Comparison of ENCODE assay signal across 8 cellular contexts in genomic region chr1:202998836-202999750, GRCh38. TPM values are rescaled to one million over a fixed set of nuclear protein-coding genes. Genes with fewer than 3 reads are reported as not detected.
DNase-seq lines count a peak whose midpoint lies in the region; ATAC-seq and TF ChIP-seq lines count a peak whose summit lies in the region.

No MANE protein-coding gene starts in this region.

- peak; percentile 66 for DNase-seq in activated gamma-delta T cell treated with Interleukin-2 at 50 U/mL for 16 hours
- DNase-seq in activated gamma-delta T cell (lab: John Stamatoyannopoulos, UW): no peak
- DNase-seq in NCI-H2107 (lab: John Stamatoyannopoulos, UW): peak; percentile 31
- peak; percentile 53 for DNase-seq in WTC11 (ENCODE audit: low spot score)
- peak; percentile 62 for DNase-seq in central memory CD4-positive, alpha-beta T cell
- DNase-seq in lung microvascular endothelial cell (ENCODE audit: low read depth in 2 of 2): peak; percentile 59 to 71
- peak; percentile 26 to 43 for DNase-seq in stimulated activated CD8-positive, alpha-beta memory T cell treated with anti-CD3 and anti-CD28 coated beads, Interleukin-4, amount 100 ng/mL, for 1 hour (ENCODE audit: low read depth in 2 of 2, low spot score in 1 of 2)

- H3K36me3 Mint-ChIP-seq in WTC11: no peaks in the 10 kb centered on the region

- peak; percentile 55 for ATAC-seq in WTC11
- ATAC-seq in HG03045 (IDR thresholded peaks at IDR 0.05; ENCODE audit: unreplicated experiment): no peak

- TF ChIP-seq CTCF in WTC11 (IDR thresholded peaks at IDR 0.05): no peak; the same call in 1 of the 2 replicates

- H3K27ac Mint-ChIP-seq in WTC11: peak overlapping the region; percentile 64

- POLR2A ChIA-PET in WTC11 (lab: Charles Lee): interaction anchor here (1.3 kb wide), 1 partner anchor 113 kb away, joined by 3 read pairs; no protein-coding TSS in a partner anchor

- H3K4me1 Mint-ChIP-seq in WTC11: peaks cover 20% of the 10 kb centered on the region

- H3K9me3 Mint-ChIP-seq in WTC11: peaks cover 3% of the 10 kb centered on the region; the same call in 1 of the 2 replicates

- H3K4me3 Mint-ChIP-seq in WTC11: peak overlapping the region; percentile 30

- CTCF ChIA-PET in WTC11 (lab: Charles Lee): interaction anchor here (0.6 to 1.9 kb wide), 13 partner anchors 7 to 339 kb away, joined by 3 to 8 read pairs (median 4); partner anchors contain the start of gene PPFIA4

- H3K27me3 Mint-ChIP-seq in WTC11 (ENCODE audit: low read depth): peaks cover 7% of the 10 kb centered on the region; the same call in 1 of the 2 replicates

TF ChIP-seq in WTC11, 78 proteins besides CTCF, POLR2A, EP300 and RAD21:
- TF ChIP-seq ZBTB43 (CRISPR knock-in tag; IDR thresholded peaks at IDR 0.05) (no peak), ATF6 (CRISPR knock-in tag; IDR thresholded peaks at IDR 0.05) (no peak), ZNF138 (CRISPR knock-in tag; conservative IDR thresholded peaks at IDR 0.05) (no peak), RORB (CRISPR knock-in tag; IDR thresholded peaks at IDR 0.05) (no peak), JUN (CRISPR knock-in tag; IDR thresholded peaks at IDR 0.05) (no peak), GABPB1 (CRISPR knock-in tag; IDR thresholded peaks at IDR 0.05) (no peak), ZMAT4 (CRISPR knock-in tag; IDR thresholded peaks at IDR 0.05) (no peak), ELF4 (CRISPR knock-in tag; IDR thresholded peaks at IDR 0.05; ENCODE audit: low read depth) (no peak), ERG (CRISPR knock-in tag; IDR thresholded peaks at IDR 0.05) (no peak), CDX4 (CRISPR knock-in tag; IDR thresholded peaks at IDR 0.05; ENCODE audit: borderline replicate concordance) (no peak), CREM (CRISPR knock-in tag; IDR thresholded peaks at IDR 0.05) (no peak), HMGA2 (CRISPR knock-in tag; IDR thresholded peaks at IDR 0.05) (no peak), PRRX2 (CRISPR knock-in tag; IDR thresholded peaks at IDR 0.05) (no peak), TCF7 (CRISPR knock-in tag; IDR thresholded peaks at IDR 0.05; ENCODE audit: low read depth) (no peak)

RNA-seq across cellular contexts. Expression of gene TMEM183A, which starts 8.1 kb away (rescaled TPM):
- total RNA-seq in WTC11 (2021) (97.4 to 108 TPM (median 99.8 TPM) in 3 replicates), lung microvascular endothelial cell (62.3 and 70.0 TPM in 2 replicates)

RNA-seq across cellular contexts. Expression of gene PPFIA4, which starts 27.2 kb away (rescaled TPM):
- total RNA-seq in WTC11 (2021) (21.1 to 24.9 TPM (median 22.7 TPM) in 3 replicates), lung microvascular endothelial cell (under 0.01 TPM in 2 replicates)

RNA-seq across cellular contexts. Expression of gene CYB5R1, which starts 32.0 kb away (rescaled TPM):
- total RNA-seq in WTC11 (2021) (15.6 to 18.4 TPM (median 17.6 TPM) in 3 replicates), lung microvascular endothelial cell (24.8 and 55.2 TPM in 2 replicates)

RNA-seq across cellular contexts. Expression of gene ADIPOR1, which starts 41.0 kb away (rescaled TPM):
- total RNA-seq in WTC11 (2021) (68.7 to 73.2 TPM (median 72.6 TPM) in 3 replicates), lung microvascular endothelial cell (62.1 and 141 TPM in 2 replicates)

Comparison
In these comparisons a context has a peak if more than half of its experiments do, and no peak if none do; other contexts are left out.
1. RNA of gene PPFIA4, which starts 27.2 kb away (total RNA-seq): 21.1 to 24.9 TPM in WTC11; under 0.01 TPM in lung microvascular endothelial cell; every median in the first group is over 10 times any median in the second.